ENCODE assay signal across 16 cellular contexts in the genomic region with DNA sequence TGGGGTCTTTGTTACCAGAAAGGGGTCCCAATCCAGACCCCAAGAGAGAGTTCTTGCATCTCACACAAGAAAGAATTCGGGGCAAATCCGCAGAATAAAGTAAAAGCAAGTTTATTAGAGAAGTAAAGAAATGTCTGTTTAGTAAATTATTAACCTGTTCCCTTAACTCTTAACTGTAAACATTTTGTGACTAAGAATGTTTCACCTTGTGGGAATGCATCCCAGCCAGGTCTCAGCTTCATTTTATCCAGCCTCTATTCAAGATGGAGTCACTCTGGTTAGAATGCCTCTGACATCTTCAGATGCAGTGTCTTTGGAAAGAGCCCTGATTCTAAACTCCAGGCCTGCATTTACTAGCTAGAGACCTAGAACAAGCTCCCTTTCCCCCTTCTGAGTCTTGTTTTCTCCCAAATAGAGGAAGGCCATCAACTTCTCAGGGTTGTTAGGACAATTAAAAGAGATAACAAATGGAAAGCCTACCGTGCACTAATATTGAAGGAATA. TPM values are rescaled to one million over a fixed set of nuclear protein-coding genes. Genes with fewer than 3 reads are reported as not detected.
"Had no signal": no experiment of that assay in that cellular context is flagged by ENCODE, and none has a peak within 500 bp of the region (broad histone marks: within the 10 kb centered on the region; RNA-seq: fewer than 3 reads in every experiment).

No MANE protein-coding gene starts in this region.

- H3K27me3 ChIP-seq: body of pancreas, pancreas, stomach, tibial artery, uterus had no signal

- H3K36me3 Mint-ChIP-seq: activated naive CD4-positive, alpha-beta T cell treated with anti-CD3 and anti-CD28 coated beads, Interleukin-2, amount 10 ng/mL, durations not matched to agents 7 days and 5 days; memory B cell; T-cell had no signal

- H3K4me3 ChIP-seq: body of pancreas, esophagus squamous epithelium, left lung, pancreas, stomach, tibial artery, uterus had no signal

- H3K4me3 Mint-ChIP-seq: activated naive CD4-positive, alpha-beta T cell treated with anti-CD3 and anti-CD28 coated beads, Interleukin-2, amount 10 ng/mL, durations not matched to agents 7 days and 5 days; activated T-helper 17 cell treated with anti-CD3 and anti-CD28 coated beads, Interleukin-2, amount 50 U/mL, for 72 hours; memory B cell; T-cell had no signal

- H3K9me3 Mint-ChIP-seq: activated naive CD4-positive, alpha-beta T cell treated with anti-CD3 and anti-CD28 coated beads, Interleukin-2, amount 10 ng/mL, durations not matched to agents 7 days and 5 days; activated T-helper 17 cell treated with anti-CD3 and anti-CD28 coated beads, Interleukin-2, amount 50 U/mL, for 72 hours; memory B cell; neural crest cell; T-cell had no signal

- H3K36me3 ChIP-seq: esophagus squamous epithelium, left lung, pancreas, stomach, tibial artery, uterus had no signal

- DNase-seq: activated CD4-positive, alpha-beta T cell treated with anti-CD3 and anti-CD28 coated beads for 48 hours; activated naive CD4-positive, alpha-beta T cell treated with anti-CD3 and anti-CD28 coated beads, Interleukin-2, amount 10 ng/mL, durations not matched to agents 7 days and 5 days; body of pancreas; esophagus squamous epithelium; foreskin melanocyte; left lung; pancreas; stimulated activated CD4-positive, alpha-beta T cell treated with anti-CD3 and anti-CD28 coated beads, Interleukin-4, amount 100 ng/mL, for 4 hours; stomach; T-cell; uterus had no signal

- H3K27ac Mint-ChIP-seq: activated naive CD4-positive, alpha-beta T cell treated with anti-CD3 and anti-CD28 coated beads, Interleukin-2, amount 10 ng/mL, durations not matched to agents 7 days and 5 days; activated T-helper 17 cell treated with anti-CD3 and anti-CD28 coated beads, Interleukin-2, amount 50 U/mL, for 72 hours; memory B cell; T-cell had no signal

- H3K9me3 ChIP-seq: body of pancreas, esophagus squamous epithelium, left lung, pancreas, stomach, tibial artery, uterus had no signal

- H3K27ac ChIP-seq: body of pancreas, esophagus squamous epithelium, left lung, pancreas, stomach, tibial artery, uterus had no signal

RNA-seq across cellular contexts. Expression of gene FABP3, which starts 4.5 kb away (rescaled TPM):
- total RNA-seq: activated T-helper 17 cell treated with anti-CD3 and anti-CD28 coated beads, Interleukin-2, amount 50 U/mL, for 72 hours; SK-MEL-5 had no signal
